In the genomic region with DNA sequence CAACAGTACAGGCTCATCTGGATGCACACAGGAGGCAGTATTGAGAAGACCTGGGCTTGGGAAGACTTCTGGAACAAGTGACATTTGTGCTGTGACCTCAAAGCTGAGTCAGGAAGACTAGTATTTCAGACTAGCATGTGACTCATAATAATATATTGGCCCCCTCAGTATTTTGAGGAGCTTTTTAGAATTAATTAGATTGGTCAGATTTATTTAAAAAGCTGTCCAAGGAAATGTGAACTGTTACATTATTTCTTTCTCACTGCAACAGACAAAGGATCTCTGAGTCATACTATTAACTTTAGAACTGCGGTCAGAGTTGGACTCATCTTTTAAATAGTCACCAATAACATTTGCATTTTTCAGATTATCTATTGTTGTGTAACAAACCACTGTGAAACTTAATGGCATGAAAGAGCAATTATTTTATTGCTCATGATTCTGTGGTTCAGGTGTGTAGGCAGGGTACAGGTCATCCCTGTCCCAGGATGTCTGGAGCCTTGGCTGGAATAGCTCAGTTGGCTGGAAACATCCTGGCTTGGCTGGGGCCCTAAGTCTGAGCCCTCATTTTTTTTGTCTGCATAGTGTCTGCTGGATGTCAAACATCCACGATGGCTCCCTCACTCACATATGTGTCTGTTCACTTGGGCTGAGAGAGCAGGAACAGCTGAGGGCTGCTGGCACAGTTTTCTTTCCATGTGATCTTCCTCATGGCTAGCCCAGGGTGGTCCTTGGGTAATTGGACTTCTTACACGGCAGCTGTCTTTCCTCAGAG, we compare ENCODE assay signal across 7 cellular contexts. TPM values are rescaled to one million over a fixed set of nuclear protein-coding genes. Genes with fewer than 3 reads are reported as not detected.
DNase-seq lines count a peak whose midpoint lies in the region; ATAC-seq and TF ChIP-seq lines count a peak whose summit lies in the region.

No MANE protein-coding gene starts in this region.

- H3K36me3 Mint-ChIP-seq in T-helper 17 cell (ENCODE audit: low read depth), result peaks cover 13% of the 10 kb centered on the region

- intact Hi-C loops in spleen (cut with DNase I; ENCODE audit: low total_unique reads), result no loop called here

- H3K4me3 Mint-ChIP-seq in T-helper 17 cell, result peak overlapping the region; percentile 25

- peaks cover 0 to 80% (median 27%) of the 10 kb centered on the region in 6 donors for H3K36me3 ChIP-seq in spleen

- H3K4me1 ChIP-seq in spleen, result peaks cover 0 to 10% (median 0%) of the 10 kb centered on the region in 6 donors

- no peak for TF ChIP-seq POLR2A in spleen (IDR thresholded peaks at IDR 0.05)

- no peaks in the 10 kb centered on the region for H3K27me3 Mint-ChIP-seq in T-helper 17 cell

- no peaks in the 10 kb centered on the region for H3K27me3 ChIP-seq in spleen (replicated peaks in 1 of 7)

- no peak for TF ChIP-seq CTCF in spleen (IDR thresholded peaks at IDR 0.05 in 8 of 11, conservative IDR thresholded peaks at IDR 0.05 in 3 of 11)

- no peak overlapping the region for H3K27ac ChIP-seq in spleen

- peak overlapping the region; percentile 78 for H3K27ac Mint-ChIP-seq in T-helper 17 cell

- H3K4me3 ChIP-seq in spleen, result no peak overlapping the region

- ATAC-seq in GM19023 (IDR thresholded peaks at IDR 0.05; ENCODE audit: unreplicated experiment), result peak; percentile 88
- peak; percentile 95 for ATAC-seq in HG02884 (IDR thresholded peaks at IDR 0.05; ENCODE audit: unreplicated experiment)
- no peak for ATAC-seq in T-helper 17 cell

- DNase-seq in T-helper 17 cell (no peak), hepatic stellate cell (ENCODE audit: low spot score) (peak; percentile 31), spleen (no peak), NCI-H1417 (lab: John Stamatoyannopoulos, UW) (no peak)
- no peak for DNase-seq in central memory CD4-positive, alpha-beta T cell

- peaks cover 28% of the 10 kb centered on the region for H3K4me1 Mint-ChIP-seq in T-helper 17 cell

- 64 to 91% (median 86%) methylated on average over 3 of the region's 3 CpGs for WGBS in spleen, 5 donors

- no peaks in the 10 kb centered on the region for H3K9me3 ChIP-seq in T-helper 17 cell (ENCODE audit: control insufficient read depth, low read length, poor library complexity, severe bottlenecking)
- H3K9me3 ChIP-seq in spleen, result no peaks in the 10 kb centered on the region

RNA-seq across cellular contexts. Expression of a gene that starts 46.8 kb away (rescaled TPM):
- total RNA-seq in T-helper 17 cell, result 100 to 1,000 TPM; 173 to 188 TPM
- 10 to 100 TPM; 22.2 to 65.5 (median 44.8) TPM for total RNA-seq in spleen
- polyA plus RNA-seq in spleen, result 10 to 100 TPM; 11.4 to 19.9 (median 19.8) TPM
